ENCODE assay signal across 1 cellular context in genomic region chr16:5447734-5448133, GRCh38.
TF ChIP-seq lines count a peak whose summit lies in the region.

No MANE protein-coding gene starts in this region.

TF ChIP-seq in GM23338, 12 proteins besides CTCF, POLR2A, EP300 and RAD21:
- no peak for TF ChIP-seq ZNF462 (CRISPR knock-in tag; IDR thresholded peaks at IDR 0.05)
- no peak for TF ChIP-seq CREB1 (CRISPR knock-in tag; IDR thresholded peaks at IDR 0.05; ENCODE audit: low read depth)
- TF ChIP-seq POLR2AphosphoS5 (IDR thresholded peaks at IDR 0.05; ENCODE audit: low read depth) = no peak
- no peak for TF ChIP-seq JUNB (IDR thresholded peaks at IDR 0.05; ENCODE audit: unreplicated experiment)
- no peak for TF ChIP-seq ZNF331 (CRISPR knock-in tag; IDR thresholded peaks at IDR 0.05; ENCODE audit: low read depth)
- no peak for TF ChIP-seq NANOG (IDR thresholded peaks at IDR 0.05; ENCODE audit: borderline replicate concordance)
- TF ChIP-seq REST (IDR thresholded peaks at IDR 0.05; ENCODE audit: unreplicated experiment) = no peak
- no peak for TF ChIP-seq ZNF114 (CRISPR knock-in tag; IDR thresholded peaks at IDR 0.05)
- no peak for TF ChIP-seq ETS1 (IDR thresholded peaks at IDR 0.05)
- TF ChIP-seq STAT1 (IDR thresholded peaks at IDR 0.05; ENCODE audit: unreplicated experiment) = no peak
- no peak for TF ChIP-seq EZH2phosphoT487 (IDR thresholded peaks at IDR 0.05; ENCODE audit: unreplicated experiment)
- TF ChIP-seq EZH2 (IDR thresholded peaks at IDR 0.05; ENCODE audit: low read depth, unreplicated experiment) = no peak
